Comparison of ENCODE assay signal across 1 cellular context in genomic region chr16:678858-679807, GRCh38.
TF ChIP-seq lines count a peak whose summit lies in the region.

No MANE protein-coding gene starts in this region.

TF ChIP-seq in HEK293, 187 proteins besides CTCF, POLR2A, EP300 and RAD21 (continued from another document and continues in another):
- TF ChIP-seq ZNF677 (tag by site-specific recombination; IDR thresholded peaks at IDR 0.05), result no peak
- no peak for TF ChIP-seq ZNF513 (tag by site-specific recombination; IDR thresholded peaks at IDR 0.05)
- TF ChIP-seq ZNF121 (tag by site-specific recombination; IDR thresholded peaks at IDR 0.05), result no peak
- TF ChIP-seq ZNF654 (tag by site-specific recombination; IDR thresholded peaks at IDR 0.05; ENCODE audit: low read depth), result no peak
- no peak for TF ChIP-seq ZBTB11 (tag by site-specific recombination; conservative IDR thresholded peaks at IDR 0.05; ENCODE audit: low read depth)
- peak; percentile 97 for TF ChIP-seq GLIS1 (tag by site-specific recombination; IDR thresholded peaks at IDR 0.05)
- TF ChIP-seq ZNF350 (tag by site-specific recombination; IDR thresholded peaks at IDR 0.05), result no peak
- TF ChIP-seq ZNF23 (tag by site-specific recombination; IDR thresholded peaks at IDR 0.05; ENCODE audit: borderline replicate concordance), result no peak
- no peak for TF ChIP-seq ZNF585B (tag by site-specific recombination; IDR thresholded peaks at IDR 0.05)
- no peak for TF ChIP-seq ZNF580 (tag by site-specific recombination; IDR thresholded peaks at IDR 0.05)
- TF ChIP-seq ATF2 (tag by site-specific recombination; IDR thresholded peaks at IDR 0.05; ENCODE audit: low read depth), result no peak
- no peak for TF ChIP-seq ZNF48 (tag by site-specific recombination; IDR thresholded peaks at IDR 0.05)
- TF ChIP-seq ZNF148 (tag by site-specific recombination; IDR thresholded peaks at IDR 0.05; ENCODE audit: borderline replicate concordance), result no peak
- no peak for TF ChIP-seq ZNF354C (tag by site-specific recombination; IDR thresholded peaks at IDR 0.05; ENCODE audit: borderline replicate concordance, low read depth)
- no peak for TF ChIP-seq ZNF785 (tag by site-specific recombination; IDR thresholded peaks at IDR 0.05)
- TF ChIP-seq ZNF324 (tag by site-specific recombination; IDR thresholded peaks at IDR 0.05), result no peak
- TF ChIP-seq BCL11B (tag by site-specific recombination; IDR thresholded peaks at IDR 0.05; ENCODE audit: low read depth), result no peak
- TF ChIP-seq ZNF670 (tag by site-specific recombination; IDR thresholded peaks at IDR 0.05; ENCODE audit: low read depth), result no peak
- no peak for TF ChIP-seq ZNF529 (tag by site-specific recombination; IDR thresholded peaks at IDR 0.05; ENCODE audit: insufficient replicate concordance)
- TF ChIP-seq ZNF843 (tag by site-specific recombination; IDR thresholded peaks at IDR 0.05), result no peak
- peak; percentile 96 for TF ChIP-seq ZNF610 (tag by site-specific recombination; IDR thresholded peaks at IDR 0.05; ENCODE audit: borderline replicate concordance)
- no peak for TF ChIP-seq ZFP3 (tag by site-specific recombination; IDR thresholded peaks at IDR 0.05; ENCODE audit: low read depth)
- no peak for TF ChIP-seq TSHZ1 (tag by site-specific recombination; IDR thresholded peaks at IDR 0.05; ENCODE audit: borderline replicate concordance)
- no peak for TF ChIP-seq ZSCAN23 (tag by site-specific recombination; IDR thresholded peaks at IDR 0.05)
- TF ChIP-seq ZNF138 (tag by site-specific recombination; IDR thresholded peaks at IDR 0.05; ENCODE audit: borderline replicate concordance), result no peak
- TF ChIP-seq ZBTB6 (tag by site-specific recombination; IDR thresholded peaks at IDR 0.05), result peak; percentile 71; the same call in 1 of the 2 replicates
- TF ChIP-seq ZNF274 (IDR thresholded peaks at IDR 0.05; ENCODE audit: low read length), result no peak
- TF ChIP-seq ZNF274 (tag by site-specific recombination; IDR thresholded peaks at IDR 0.05; ENCODE audit: borderline replicate concordance), result no peak
- TF ChIP-seq ZBTB17 (tag by site-specific recombination; IDR thresholded peaks at IDR 0.05), result peak; percentile 46
- TF ChIP-seq ZNF335 (tag by site-specific recombination; conservative IDR thresholded peaks at IDR 0.05), result peak; percentile 86
- peak; percentile 62; the same call in 1 of the 2 replicates for TF ChIP-seq YY1 (tag by site-specific recombination; IDR thresholded peaks at IDR 0.05)
- TF ChIP-seq PATZ1 (tag by site-specific recombination; IDR thresholded peaks at IDR 0.05), result peak; percentile 94
- no peak for TF ChIP-seq PRDM1 (tag by site-specific recombination; IDR thresholded peaks at IDR 0.05)
- TF ChIP-seq ZNF777 (tag by site-specific recombination; IDR thresholded peaks at IDR 0.05; ENCODE audit: borderline replicate concordance), result no peak
- TF ChIP-seq ZNF660 (tag by site-specific recombination; IDR thresholded peaks at IDR 0.05), result 0 out of 2 replicates have a peak, but pooled peaks have one; percentile 30
- peak; percentile 66 for TF ChIP-seq HIC1 (tag by site-specific recombination; IDR thresholded peaks at IDR 0.05)
- TF ChIP-seq ZNF560 (tag by site-specific recombination; IDR thresholded peaks at IDR 0.05; ENCODE audit: borderline replicate concordance), result no peak
- TF ChIP-seq ZNF548 (tag by site-specific recombination; IDR thresholded peaks at IDR 0.05), result no peak
- TF ChIP-seq ZNF664 (tag by site-specific recombination; IDR thresholded peaks at IDR 0.05), result no peak
- TF ChIP-seq ZNF19 (tag by site-specific recombination; IDR thresholded peaks at IDR 0.05; ENCODE audit: low read depth), result no peak
- peak; percentile 8 for TF ChIP-seq ZNF341 (tag by site-specific recombination; IDR thresholded peaks at IDR 0.05; ENCODE audit: low read depth)
- no peak for TF ChIP-seq ZNF768 (tag by site-specific recombination; IDR thresholded peaks at IDR 0.05)
- TF ChIP-seq ZNF473 (tag by site-specific recombination; IDR thresholded peaks at IDR 0.05), result no peak
- TF ChIP-seq ZNF2 (tag by site-specific recombination; IDR thresholded peaks at IDR 0.05), result 0 out of 2 replicates have a peak, but pooled peaks have one; percentile 16
- TF ChIP-seq ZNF169 (tag by site-specific recombination; IDR thresholded peaks at IDR 0.05), result no peak
- no peak for TF ChIP-seq ZNF292 (tag by site-specific recombination; IDR thresholded peaks at IDR 0.05; ENCODE audit: borderline replicate concordance, low read depth)
